8 cellular contexts compared by ENCODE assay signal in genomic region chr17:44689492-44690217, GRCh38. TPM values are rescaled to one million over a fixed set of nuclear protein-coding genes. Genes with fewer than 3 reads are reported as not detected.
DNase-seq lines count a peak whose midpoint lies in the region; ATAC-seq and TF ChIP-seq lines count a peak whose summit lies in the region.

Gene CCDC43 (minus strand): TSS chr17:44689776. CDS start chr17:44689753, 23 bp downstream.

- ATAC-seq in GM19043 (IDR thresholded peaks at IDR 0.05; ENCODE audit: low read depth, unreplicated experiment) (peak; percentile 71), HG03460 (IDR thresholded peaks at IDR 0.05; ENCODE audit: unreplicated experiment) (peak; percentile 86), left lobe of liver (peak; percentile 95)

- intact Hi-C loops in activated CD4-positive, alpha-beta T cell treated with anti-CD3 and anti-CD28 coated beads, Interleukin-2, amount 10 ng/mL, durations not matched to agents 24 days and 14 days (cut with micrococcal nuclease), result loop anchor here (1.0 kb wide), 1 partner anchor 19 kb away; the partner anchor contains the start of gene DBF4B

- H3K27ac Mint-ChIP-seq in activated CD4-positive, alpha-beta T cell treated with anti-CD3 and anti-CD28 coated beads, Interleukin-2, amount 10 ng/mL, durations not matched to agents 24 days and 14 days, result peak within 1 kb of the TSS; percentile 96

- peaks cover 31% of the 10 kb centered on the region for H3K4me1 Mint-ChIP-seq in activated CD4-positive, alpha-beta T cell treated with anti-CD3 and anti-CD28 coated beads, Interleukin-2, amount 10 ng/mL, durations not matched to agents 24 days and 14 days

- H3K9me3 Mint-ChIP-seq in activated CD4-positive, alpha-beta T cell treated with anti-CD3 and anti-CD28 coated beads, Interleukin-2, amount 10 ng/mL, durations not matched to agents 24 days and 14 days, result no peaks in the 10 kb centered on the region

- H3K4me3 Mint-ChIP-seq in activated CD4-positive, alpha-beta T cell treated with anti-CD3 and anti-CD28 coated beads, Interleukin-2, amount 10 ng/mL, durations not matched to agents 24 days and 14 days, result peak within 1 kb of the TSS; percentile 100

- peaks cover 2% of the 10 kb centered on the region for H3K27me3 Mint-ChIP-seq in activated CD4-positive, alpha-beta T cell treated with anti-CD3 and anti-CD28 coated beads, Interleukin-2, amount 10 ng/mL, durations not matched to agents 24 days and 14 days

- no peak for TF ChIP-seq CTCF in AG09319 (IDR thresholded peaks at IDR 0.05; ENCODE audit: low read depth, low read length)

- H3K36me3 Mint-ChIP-seq in activated CD4-positive, alpha-beta T cell treated with anti-CD3 and anti-CD28 coated beads, Interleukin-2, amount 10 ng/mL, durations not matched to agents 24 days and 14 days (ENCODE audit: low read depth), result peaks cover 18% of the 10 kb centered on the region

- DNase-seq in AG09319 (ENCODE audit: extremely low read depth, low read depth) (peak; percentile 83), NCI-H69 (lab: John Stamatoyannopoulos, UW) (peak; percentile 97), dedifferentiated amniotic fluid mesenchymal stem cell (ENCODE audit: extremely low spot score) (peak; percentile 84), left lobe of liver (ENCODE audit: low spot score) (peak; percentile 93)
- peak; percentile 98 for DNase-seq in activated CD4-positive, alpha-beta T cell treated with anti-CD3 and anti-CD28 coated beads, Interleukin-2, amount 10 ng/mL, durations not matched to agents 24 days and 14 days
- peak; percentile 92 to 95 for DNase-seq in stimulated activated CD4-positive, alpha-beta T cell treated with anti-CD3 and anti-CD28 coated beads, Interleukin-2, amount 100 ng/mL, for 24 hours

RNA-seq across cellular contexts. Expression of gene CCDC43, which starts in this region (rescaled TPM):
- total RNA-seq in activated CD4-positive, alpha-beta T cell treated with anti-CD3 and anti-CD28 coated beads, Interleukin-2, amount 10 ng/mL, durations not matched to agents 24 days and 14 days, result 42.7 and 43.9 TPM in 2 replicates
- 5.6 TPM for total RNA-seq in left lobe of liver

Comparison
In these comparisons a context has a peak if more than half of its experiments do, and no peak if none do; other contexts are left out.
1. Peak in every context shown above with its lines: DNase-seq and ATAC-seq.